Comparison of ENCODE assay signal across 3 cellular contexts in the genomic region with DNA sequence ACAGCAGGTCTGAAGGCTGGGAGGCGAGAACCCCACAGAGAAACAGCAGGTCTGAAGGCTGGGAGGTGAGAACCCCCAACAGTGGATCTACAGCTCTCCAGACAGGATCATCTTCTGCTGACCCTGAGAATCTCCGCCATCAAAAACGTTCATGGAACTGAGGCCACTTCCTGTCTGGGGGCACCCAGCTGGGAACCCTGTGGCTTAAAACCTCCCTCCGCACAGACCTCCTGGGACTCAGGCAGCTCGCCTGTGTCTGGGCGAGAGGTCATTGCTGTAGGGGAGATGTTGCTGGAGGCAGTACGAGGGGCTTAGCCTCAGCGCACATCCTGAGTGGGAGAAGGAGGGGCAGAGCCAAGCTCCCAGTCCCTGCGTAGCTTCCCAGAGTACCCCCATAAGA.
TF ChIP-seq lines count a peak whose summit lies in the region.

No MANE protein-coding gene starts in this region.

TF ChIP-seq in A549, 52 proteins besides CTCF, POLR2A, EP300 and RAD21:
- no peak for TF ChIP-seq KDM5A (IDR thresholded peaks at IDR 0.05)
- no peak for TF ChIP-seq ESRRA (IDR thresholded peaks at IDR 0.05; ENCODE audit: borderline replicate concordance, low read length)

TF ChIP-seq in IMR-90, 13 proteins besides CTCF, POLR2A, EP300 and RAD21:
- no peak for TF ChIP-seq MXI1 (IDR thresholded peaks at IDR 0.05; ENCODE audit: borderline replicate concordance, low read depth, low read length)
- TF ChIP-seq NFE2L2 (IDR thresholded peaks at IDR 0.05; ENCODE audit: low read depth, low read length), result no peak
- no peak for TF ChIP-seq BHLHE40 (IDR thresholded peaks at IDR 0.05; ENCODE audit: low read depth, low read length)
- TF ChIP-seq MAFK (IDR thresholded peaks at IDR 0.05; ENCODE audit: low read depth, low read length), result no peak
- TF ChIP-seq ELK1 (IDR thresholded peaks at IDR 0.05; ENCODE audit: borderline replicate concordance, low read depth, low read length), result no peak
- no peak for TF ChIP-seq SMC3 (IDR thresholded peaks at IDR 0.05; ENCODE audit: low read depth, low read length)
- TF ChIP-seq, protein P1, sequence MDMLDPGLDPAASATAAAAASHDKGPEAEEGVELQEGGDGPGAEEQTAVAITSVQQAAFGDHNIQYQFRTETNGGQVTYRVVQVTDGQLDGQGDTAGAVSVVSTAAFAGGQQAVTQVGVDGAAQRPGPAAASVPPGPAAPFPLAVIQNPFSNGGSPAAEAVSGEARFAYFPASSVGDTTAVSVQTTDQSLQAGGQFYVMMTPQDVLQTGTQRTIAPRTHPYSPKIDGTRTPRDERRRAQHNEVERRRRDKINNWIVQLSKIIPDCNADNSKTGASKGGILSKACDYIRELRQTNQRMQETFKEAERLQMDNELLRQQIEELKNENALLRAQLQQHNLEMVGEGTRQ (IDR thresholded peaks at IDR 0.05; ENCODE audit: low read depth, low read length), result no peak
- no peak for TF ChIP-seq RFX5 (IDR thresholded peaks at IDR 0.05; ENCODE audit: low read depth, low read length)
- TF ChIP-seq MAZ (IDR thresholded peaks at IDR 0.05; ENCODE audit: borderline replicate concordance, low read depth, low read length), result no peak
- TF ChIP-seq FOS (IDR thresholded peaks at IDR 0.05; ENCODE audit: low read depth, low read length), result no peak
- no peak for TF ChIP-seq RCOR1 (IDR thresholded peaks at IDR 0.05; ENCODE audit: insufficient replicate concordance, low read length)
- no peak for TF ChIP-seq CHD1 (IDR thresholded peaks at IDR 0.05; ENCODE audit: low read depth, low read length)
- TF ChIP-seq CEBPB (IDR thresholded peaks at IDR 0.05; ENCODE audit: low read depth, low read length), result no peak

TF ChIP-seq in WTC11, 78 proteins besides CTCF, POLR2A, EP300 and RAD21:
- TF ChIP-seq, protein P2, sequence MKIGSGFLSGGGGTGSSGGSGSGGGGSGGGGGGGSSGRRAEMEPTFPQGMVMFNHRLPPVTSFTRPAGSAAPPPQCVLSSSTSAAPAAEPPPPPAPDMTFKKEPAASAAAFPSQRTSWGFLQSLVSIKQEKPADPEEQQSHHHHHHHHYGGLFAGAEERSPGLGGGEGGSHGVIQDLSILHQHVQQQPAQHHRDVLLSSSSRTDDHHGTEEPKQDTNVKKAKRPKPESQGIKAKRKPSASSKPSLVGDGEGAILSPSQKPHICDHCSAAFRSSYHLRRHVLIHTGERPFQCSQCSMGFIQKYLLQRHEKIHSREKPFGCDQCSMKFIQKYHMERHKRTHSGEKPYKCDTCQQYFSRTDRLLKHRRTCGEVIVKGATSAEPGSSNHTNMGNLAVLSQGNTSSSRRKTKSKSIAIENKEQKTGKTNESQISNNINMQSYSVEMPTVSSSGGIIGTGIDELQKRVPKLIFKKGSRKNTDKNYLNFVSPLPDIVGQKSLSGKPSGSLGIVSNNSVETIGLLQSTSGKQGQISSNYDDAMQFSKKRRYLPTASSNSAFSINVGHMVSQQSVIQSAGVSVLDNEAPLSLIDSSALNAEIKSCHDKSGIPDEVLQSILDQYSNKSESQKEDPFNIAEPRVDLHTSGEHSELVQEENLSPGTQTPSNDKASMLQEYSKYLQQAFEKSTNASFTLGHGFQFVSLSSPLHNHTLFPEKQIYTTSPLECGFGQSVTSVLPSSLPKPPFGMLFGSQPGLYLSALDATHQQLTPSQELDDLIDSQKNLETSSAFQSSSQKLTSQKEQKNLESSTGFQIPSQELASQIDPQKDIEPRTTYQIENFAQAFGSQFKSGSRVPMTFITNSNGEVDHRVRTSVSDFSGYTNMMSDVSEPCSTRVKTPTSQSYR (CRISPR knock-in tag; IDR thresholded peaks at IDR 0.05), result no peak
- TF ChIP-seq RELA (CRISPR knock-in tag; IDR thresholded peaks at IDR 0.05; ENCODE audit: borderline replicate concordance), result no peak
- TF ChIP-seq GRHL2 (CRISPR knock-in tag; IDR thresholded peaks at IDR 0.05; ENCODE audit: insufficient replicate concordance, severe bottlenecking), result no peak
- no peak for TF ChIP-seq ZNF423 (CRISPR knock-in tag; IDR thresholded peaks at IDR 0.05)
- TF ChIP-seq, protein P3, sequence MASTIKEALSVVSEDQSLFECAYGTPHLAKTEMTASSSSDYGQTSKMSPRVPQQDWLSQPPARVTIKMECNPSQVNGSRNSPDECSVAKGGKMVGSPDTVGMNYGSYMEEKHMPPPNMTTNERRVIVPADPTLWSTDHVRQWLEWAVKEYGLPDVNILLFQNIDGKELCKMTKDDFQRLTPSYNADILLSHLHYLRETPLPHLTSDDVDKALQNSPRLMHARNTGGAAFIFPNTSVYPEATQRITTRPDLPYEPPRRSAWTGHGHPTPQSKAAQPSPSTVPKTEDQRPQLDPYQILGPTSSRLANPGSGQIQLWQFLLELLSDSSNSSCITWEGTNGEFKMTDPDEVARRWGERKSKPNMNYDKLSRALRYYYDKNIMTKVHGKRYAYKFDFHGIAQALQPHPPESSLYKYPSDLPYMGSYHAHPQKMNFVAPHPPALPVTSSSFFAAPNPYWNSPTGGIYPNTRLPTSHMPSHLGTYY (CRISPR knock-in tag; IDR thresholded peaks at IDR 0.05), result no peak
- TF ChIP-seq, protein P4, sequence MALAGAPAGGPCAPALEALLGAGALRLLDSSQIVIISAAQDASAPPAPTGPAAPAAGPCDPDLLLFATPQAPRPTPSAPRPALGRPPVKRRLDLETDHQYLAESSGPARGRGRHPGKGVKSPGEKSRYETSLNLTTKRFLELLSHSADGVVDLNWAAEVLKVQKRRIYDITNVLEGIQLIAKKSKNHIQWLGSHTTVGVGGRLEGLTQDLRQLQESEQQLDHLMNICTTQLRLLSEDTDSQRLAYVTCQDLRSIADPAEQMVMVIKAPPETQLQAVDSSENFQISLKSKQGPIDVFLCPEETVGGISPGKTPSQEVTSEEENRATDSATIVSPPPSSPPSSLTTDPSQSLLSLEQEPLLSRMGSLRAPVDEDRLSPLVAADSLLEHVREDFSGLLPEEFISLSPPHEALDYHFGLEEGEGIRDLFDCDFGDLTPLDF (CRISPR knock-in tag; IDR thresholded peaks at IDR 0.05), result no peak
- no peak for TF ChIP-seq HMGA2 (CRISPR knock-in tag; IDR thresholded peaks at IDR 0.05)
- TF ChIP-seq ZBTB21 (CRISPR knock-in tag; IDR thresholded peaks at IDR 0.05; ENCODE audit: borderline replicate concordance), result no peak
- TF ChIP-seq JUN (CRISPR knock-in tag; IDR thresholded peaks at IDR 0.05), result no peak
- TF ChIP-seq, protein P5, sequence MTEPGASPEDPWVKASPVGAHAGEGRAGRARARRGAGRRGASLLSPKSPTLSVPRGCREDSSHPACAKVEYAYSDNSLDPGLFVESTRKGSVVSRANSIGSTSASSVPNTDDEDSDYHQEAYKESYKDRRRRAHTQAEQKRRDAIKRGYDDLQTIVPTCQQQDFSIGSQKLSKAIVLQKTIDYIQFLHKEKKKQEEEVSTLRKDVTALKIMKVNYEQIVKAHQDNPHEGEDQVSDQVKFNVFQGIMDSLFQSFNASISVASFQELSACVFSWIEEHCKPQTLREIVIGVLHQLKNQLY (CRISPR knock-in tag; IDR thresholded peaks at IDR 0.05), result no peak
- TF ChIP-seq GABPB1 (CRISPR knock-in tag; IDR thresholded peaks at IDR 0.05), result no peak
- no peak for TF ChIP-seq ELF4 (CRISPR knock-in tag; IDR thresholded peaks at IDR 0.05; ENCODE audit: low read depth)
- TF ChIP-seq MXD4 (CRISPR knock-in tag; IDR thresholded peaks at IDR 0.05; ENCODE audit: borderline replicate concordance), result no peak
- no peak for TF ChIP-seq NR2C2 (CRISPR knock-in tag; IDR thresholded peaks at IDR 0.05)
- no peak for TF ChIP-seq NFYB (CRISPR knock-in tag; conservative IDR thresholded peaks at IDR 0.05; ENCODE audit: low read depth)
- TF ChIP-seq, protein P6, sequence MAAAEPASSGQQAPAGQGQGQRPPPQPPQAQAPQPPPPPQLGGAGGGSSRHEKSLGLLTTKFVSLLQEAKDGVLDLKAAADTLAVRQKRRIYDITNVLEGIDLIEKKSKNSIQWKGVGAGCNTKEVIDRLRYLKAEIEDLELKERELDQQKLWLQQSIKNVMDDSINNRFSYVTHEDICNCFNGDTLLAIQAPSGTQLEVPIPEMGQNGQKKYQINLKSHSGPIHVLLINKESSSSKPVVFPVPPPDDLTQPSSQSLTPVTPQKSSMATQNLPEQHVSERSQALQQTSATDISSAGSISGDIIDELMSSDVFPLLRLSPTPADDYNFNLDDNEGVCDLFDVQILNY (CRISPR knock-in tag; IDR thresholded peaks at IDR 0.05), result no peak
- TF ChIP-seq, protein P7, sequence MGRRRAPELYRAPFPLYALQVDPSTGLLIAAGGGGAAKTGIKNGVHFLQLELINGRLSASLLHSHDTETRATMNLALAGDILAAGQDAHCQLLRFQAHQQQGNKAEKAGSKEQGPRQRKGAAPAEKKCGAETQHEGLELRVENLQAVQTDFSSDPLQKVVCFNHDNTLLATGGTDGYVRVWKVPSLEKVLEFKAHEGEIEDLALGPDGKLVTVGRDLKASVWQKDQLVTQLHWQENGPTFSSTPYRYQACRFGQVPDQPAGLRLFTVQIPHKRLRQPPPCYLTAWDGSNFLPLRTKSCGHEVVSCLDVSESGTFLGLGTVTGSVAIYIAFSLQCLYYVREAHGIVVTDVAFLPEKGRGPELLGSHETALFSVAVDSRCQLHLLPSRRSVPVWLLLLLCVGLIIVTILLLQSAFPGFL (CRISPR knock-in tag; IDR thresholded peaks at IDR 0.05; ENCODE audit: borderline replicate concordance), result no peak
- TF ChIP-seq, protein P1 (CRISPR knock-in tag; IDR thresholded peaks at IDR 0.05), result no peak
TF ChIP-seq in WTC11: peak in this region for 0.
